In genomic region chr1:20426923-20427322, GRCh38 we compare ENCODE assay signal across 2 cellular contexts.
TF ChIP-seq lines count a peak whose summit lies in the region.

No MANE protein-coding gene starts in this region.

TF ChIP-seq in GM12878, 131 proteins besides CTCF, POLR2A, EP300 and RAD21:
- TF ChIP-seq IRF4 (IDR thresholded peaks at IDR 0.05; ENCODE audit: low read depth, low read length): 0 out of 2 replicates have a peak, but pooled peaks have one; percentile 59
- TF ChIP-seq BHLHE40 (IDR thresholded peaks at IDR 0.05; ENCODE audit: borderline replicate concordance in 1 of 2, low read depth in 2 of 2, low read length in 1 of 2): peak in 1 of 2 experiments; percentile 35; a peak in 1 of 4 replicates
- no peak for TF ChIP-seq ZBED1 (IDR thresholded peaks at IDR 0.05; ENCODE audit: borderline replicate concordance)
- TF ChIP-seq JUNB (IDR thresholded peaks at IDR 0.05): peak; percentile 37; the same call in 1 of the 2 replicates

TF ChIP-seq in HepG2, 621 proteins besides CTCF, POLR2A, EP300 and RAD21:
- TF ChIP-seq, protein P1, sequence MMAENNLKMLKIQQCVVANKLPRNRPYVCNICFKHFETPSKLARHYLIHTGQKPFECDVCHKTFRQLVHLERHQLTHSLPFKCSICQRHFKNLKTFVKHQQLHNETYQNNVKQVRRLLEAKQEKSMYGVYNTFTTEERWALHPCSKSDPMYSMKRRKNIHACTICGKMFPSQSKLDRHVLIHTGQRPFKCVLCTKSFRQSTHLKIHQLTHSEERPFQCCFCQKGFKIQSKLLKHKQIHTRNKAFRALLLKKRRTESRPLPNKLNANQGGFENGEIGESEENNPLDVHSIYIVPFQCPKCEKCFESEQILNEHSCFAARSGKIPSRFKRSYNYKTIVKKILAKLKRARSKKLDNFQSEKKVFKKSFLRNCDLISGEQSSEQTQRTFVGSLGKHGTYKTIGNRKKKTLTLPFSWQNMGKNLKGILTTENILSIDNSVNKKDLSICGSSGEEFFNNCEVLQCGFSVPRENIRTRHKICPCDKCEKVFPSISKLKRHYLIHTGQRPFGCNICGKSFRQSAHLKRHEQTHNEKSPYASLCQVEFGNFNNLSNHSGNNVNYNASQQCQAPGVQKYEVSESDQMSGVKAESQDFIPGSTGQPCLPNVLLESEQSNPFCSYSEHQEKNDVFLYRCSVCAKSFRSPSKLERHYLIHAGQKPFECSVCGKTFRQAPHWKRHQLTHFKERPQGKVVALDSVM (CRISPR knock-in tag; IDR thresholded peaks at IDR 0.05): no peak
- TF ChIP-seq ZBTB46 (CRISPR knock-in tag; IDR thresholded peaks at IDR 0.05; ENCODE audit: borderline replicate concordance): no peak
- TF ChIP-seq ZNF75D (CRISPR knock-in tag; IDR thresholded peaks at IDR 0.05; ENCODE audit: borderline replicate concordance): no peak
- no peak for TF ChIP-seq ZBTB7A (CRISPR knock-in tag; IDR thresholded peaks at IDR 0.05)
- TF ChIP-seq, protein P2, sequence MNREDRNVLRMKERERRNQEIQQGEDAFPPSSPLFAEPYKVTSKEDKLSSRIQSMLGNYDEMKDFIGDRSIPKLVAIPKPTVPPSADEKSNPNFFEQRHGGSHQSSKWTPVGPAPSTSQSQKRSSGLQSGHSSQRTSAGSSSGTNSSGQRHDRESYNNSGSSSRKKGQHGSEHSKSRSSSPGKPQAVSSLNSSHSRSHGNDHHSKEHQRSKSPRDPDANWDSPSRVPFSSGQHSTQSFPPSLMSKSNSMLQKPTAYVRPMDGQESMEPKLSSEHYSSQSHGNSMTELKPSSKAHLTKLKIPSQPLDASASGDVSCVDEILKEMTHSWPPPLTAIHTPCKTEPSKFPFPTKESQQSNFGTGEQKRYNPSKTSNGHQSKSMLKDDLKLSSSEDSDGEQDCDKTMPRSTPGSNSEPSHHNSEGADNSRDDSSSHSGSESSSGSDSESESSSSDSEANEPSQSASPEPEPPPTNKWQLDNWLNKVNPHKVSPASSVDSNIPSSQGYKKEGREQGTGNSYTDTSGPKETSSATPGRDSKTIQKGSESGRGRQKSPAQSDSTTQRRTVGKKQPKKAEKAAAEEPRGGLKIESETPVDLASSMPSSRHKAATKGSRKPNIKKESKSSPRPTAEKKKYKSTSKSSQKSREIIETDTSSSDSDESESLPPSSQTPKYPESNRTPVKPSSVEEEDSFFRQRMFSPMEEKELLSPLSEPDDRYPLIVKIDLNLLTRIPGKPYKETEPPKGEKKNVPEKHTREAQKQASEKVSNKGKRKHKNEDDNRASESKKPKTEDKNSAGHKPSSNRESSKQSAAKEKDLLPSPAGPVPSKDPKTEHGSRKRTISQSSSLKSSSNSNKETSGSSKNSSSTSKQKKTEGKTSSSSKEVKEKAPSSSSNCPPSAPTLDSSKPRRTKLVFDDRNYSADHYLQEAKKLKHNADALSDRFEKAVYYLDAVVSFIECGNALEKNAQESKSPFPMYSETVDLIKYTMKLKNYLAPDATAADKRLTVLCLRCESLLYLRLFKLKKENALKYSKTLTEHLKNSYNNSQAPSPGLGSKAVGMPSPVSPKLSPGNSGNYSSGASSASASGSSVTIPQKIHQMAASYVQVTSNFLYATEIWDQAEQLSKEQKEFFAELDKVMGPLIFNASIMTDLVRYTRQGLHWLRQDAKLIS (CRISPR knock-in tag; IDR thresholded peaks at IDR 0.05): no peak
- TF ChIP-seq ARHGAP35 (CRISPR knock-in tag; IDR thresholded peaks at IDR 0.05; ENCODE audit: borderline replicate concordance): no peak
- TF ChIP-seq, protein P3, sequence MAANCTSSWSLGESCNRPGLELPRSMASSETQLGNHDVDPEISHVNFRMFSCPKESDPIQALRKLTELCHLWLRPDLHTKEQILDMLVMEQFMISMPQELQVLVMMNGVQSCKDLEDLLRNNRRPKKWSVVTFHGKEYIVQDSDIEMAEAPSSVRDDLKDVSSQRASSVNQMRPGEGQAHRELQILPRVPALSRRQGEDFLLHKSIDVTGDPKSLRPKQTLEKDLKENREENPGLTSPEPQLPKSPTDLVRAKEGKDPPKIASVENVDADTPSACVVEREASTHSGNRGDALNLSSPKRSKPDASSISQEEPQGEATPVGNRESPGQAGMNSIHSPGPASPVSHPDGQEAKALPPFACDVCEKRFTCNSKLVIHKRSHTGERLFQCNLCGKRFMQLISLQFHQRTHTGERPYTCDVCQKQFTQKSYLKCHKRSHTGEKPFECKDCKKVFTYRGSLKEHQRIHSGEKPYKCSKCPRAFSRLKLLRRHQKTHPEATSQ (CRISPR knock-in tag; IDR thresholded peaks at IDR 0.05; ENCODE audit: borderline replicate concordance): no peak
- TF ChIP-seq ADNP (CRISPR knock-in tag; IDR thresholded peaks at IDR 0.05): no peak
- TF ChIP-seq, protein P4, sequence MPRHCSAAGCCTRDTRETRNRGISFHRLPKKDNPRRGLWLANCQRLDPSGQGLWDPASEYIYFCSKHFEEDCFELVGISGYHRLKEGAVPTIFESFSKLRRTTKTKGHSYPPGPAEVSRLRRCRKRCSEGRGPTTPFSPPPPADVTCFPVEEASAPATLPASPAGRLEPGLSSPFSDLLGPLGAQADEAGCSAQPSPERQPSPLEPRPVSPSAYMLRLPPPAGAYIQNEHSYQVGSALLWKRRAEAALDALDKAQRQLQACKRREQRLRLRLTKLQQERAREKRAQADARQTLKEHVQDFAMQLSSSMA (CRISPR knock-in tag; IDR thresholded peaks at IDR 0.05): no peak
- TF ChIP-seq RXRA (CRISPR knock-in tag; IDR thresholded peaks at IDR 0.05): no peak
- no peak for TF ChIP-seq SP140L (CRISPR knock-in tag; IDR thresholded peaks at IDR 0.05; ENCODE audit: borderline replicate concordance)
- TF ChIP-seq CHD2 (IDR thresholded peaks at IDR 0.05; ENCODE audit: low read depth, low read length): no peak
- no peak for TF ChIP-seq ZNF30 (CRISPR knock-in tag; IDR thresholded peaks at IDR 0.05)
- no peak for TF ChIP-seq MED8 (CRISPR knock-in tag; IDR thresholded peaks at IDR 0.05; ENCODE audit: insufficient replicate concordance)
- no peak for TF ChIP-seq GPBP1L1 (CRISPR knock-in tag; IDR thresholded peaks at IDR 0.05)
- TF ChIP-seq, protein P5, sequence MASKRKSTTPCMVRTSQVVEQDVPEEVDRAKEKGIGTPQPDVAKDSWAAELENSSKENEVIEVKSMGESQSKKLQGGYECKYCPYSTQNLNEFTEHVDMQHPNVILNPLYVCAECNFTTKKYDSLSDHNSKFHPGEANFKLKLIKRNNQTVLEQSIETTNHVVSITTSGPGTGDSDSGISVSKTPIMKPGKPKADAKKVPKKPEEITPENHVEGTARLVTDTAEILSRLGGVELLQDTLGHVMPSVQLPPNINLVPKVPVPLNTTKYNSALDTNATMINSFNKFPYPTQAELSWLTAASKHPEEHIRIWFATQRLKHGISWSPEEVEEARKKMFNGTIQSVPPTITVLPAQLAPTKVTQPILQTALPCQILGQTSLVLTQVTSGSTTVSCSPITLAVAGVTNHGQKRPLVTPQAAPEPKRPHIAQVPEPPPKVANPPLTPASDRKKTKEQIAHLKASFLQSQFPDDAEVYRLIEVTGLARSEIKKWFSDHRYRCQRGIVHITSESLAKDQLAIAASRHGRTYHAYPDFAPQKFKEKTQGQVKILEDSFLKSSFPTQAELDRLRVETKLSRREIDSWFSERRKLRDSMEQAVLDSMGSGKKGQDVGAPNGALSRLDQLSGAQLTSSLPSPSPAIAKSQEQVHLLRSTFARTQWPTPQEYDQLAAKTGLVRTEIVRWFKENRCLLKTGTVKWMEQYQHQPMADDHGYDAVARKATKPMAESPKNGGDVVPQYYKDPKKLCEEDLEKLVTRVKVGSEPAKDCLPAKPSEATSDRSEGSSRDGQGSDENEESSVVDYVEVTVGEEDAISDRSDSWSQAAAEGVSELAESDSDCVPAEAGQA (IDR thresholded peaks at IDR 0.05; ENCODE audit: low read depth): no peak
- TF ChIP-seq, protein P5 (CRISPR knock-in tag; IDR thresholded peaks at IDR 0.05; ENCODE audit: borderline replicate concordance): no peak
- TF ChIP-seq ZMYM2 (CRISPR knock-in tag; IDR thresholded peaks at IDR 0.05): no peak
